19 cellular contexts compared by ENCODE assay signal in genomic region chr11:58957922-58958321, GRCh38. TPM values are rescaled to one million over a fixed set of nuclear protein-coding genes. Genes with fewer than 3 reads are reported as not detected.
DNase-seq lines count a peak whose midpoint lies in the region; ATAC-seq lines count a peak whose summit lies in the region.
"Had no signal": no experiment of that assay in that cellular context is flagged by ENCODE, and none has a peak within 500 bp of the region (broad histone marks: within the 10 kb centered on the region; RNA-seq: fewer than 3 reads in every experiment).

No MANE protein-coding gene starts in this region.

- H3K27ac Mint-ChIP-seq in activated CD4-positive, alpha-beta T cell treated with anti-CD3 and anti-CD28 coated beads, Interleukin-2, amount 10 ng/mL, durations not matched to agents 24 days and 14 days = no peak overlapping the region
- H3K27ac Mint-ChIP-seq in activated CD4-positive, alpha-beta T cell treated with anti-CD3 and anti-CD28 coated beads, Interleukin-2, amount 10 ng/mL, durations not matched to agents 7 days and 5 days = no peak overlapping the region
- H3K27ac Mint-ChIP-seq: CD8-positive, alpha-beta T cell; HFFc6; immature natural killer cell; T-helper 1 cell treated with Interleukin-12 subunit alpha and Interleukin-12 subunit beta and Interleukin-4 antibody, amounts not matched to agents 30 μg/mL and 1 μg/mL, for 36 hours had no signal

- intact Hi-C loops in activated CD4-positive, alpha-beta T cell treated with anti-CD3 and anti-CD28 coated beads, Interleukin-2, amount 10 ng/mL, durations not matched to agents 24 days and 14 days (cut with micrococcal nuclease) = loop anchor here (1.0 to 10.0 kb wide), 2 partner anchors 100 to 197 kb away; no protein-coding TSS in a partner anchor

- peak; percentile 34 for DNase-seq in activated CD4-positive, alpha-beta T cell treated with anti-CD3 and anti-CD28 coated beads, Interleukin-2, amount 10 ng/mL, durations not matched to agents 24 days and 14 days
- no peak for DNase-seq in activated CD4-positive, alpha-beta T cell treated with anti-CD3 and anti-CD28 coated beads, Interleukin-2, amount 10 ng/mL, durations not matched to agents 7 days and 5 days
- DNase-seq in left lobe of liver (ENCODE audit: low spot score) (no peak), iPS-NIHi11 (ENCODE audit: low spot score) (no peak), DMS114 treated with DMSO at 0.1 percent for 48 hours (lab: John Stamatoyannopoulos, UW; ENCODE audit: unreplicated experiment) (no peak)
- DNase-seq: anterior cingulate cortex, HFFc6, retina had no signal

- CTCF ChIA-PET in activated CD4-positive, alpha-beta T cell treated with anti-CD3 and anti-CD28 coated beads, Interleukin-2, amount 10 ng/mL, durations not matched to agents 7 days and 5 days (lab: Charles Lee) = interaction anchor here (1.4 kb wide), 1 partner anchor 100 kb away, joined by 4 read pairs; no protein-coding TSS in a partner anchor

- peak; percentile 78 for ATAC-seq in GM19395 (IDR thresholded peaks at IDR 0.05; ENCODE audit: unreplicated experiment)
- ATAC-seq in HG03280 (IDR thresholded peaks at IDR 0.05; ENCODE audit: unreplicated experiment) = peak; percentile 76
- ATAC-seq in left lobe of liver = peak; percentile 68
- no peak for ATAC-seq in HG03460 (IDR thresholded peaks at IDR 0.05; ENCODE audit: unreplicated experiment)
- ATAC-seq: activated CD4-positive, CD25-positive, alpha-beta regulatory T cell treated with anti-CD3 and anti-CD28 coated beads, Interleukin-2, amount 50 U/mL, for 24 hours; CD8-positive, alpha-beta T cell had no signal

- POLR2A ChIA-PET in activated CD4-positive, alpha-beta T cell treated with anti-CD3 and anti-CD28 coated beads, Interleukin-2, amount 10 ng/mL, durations not matched to agents 7 days and 5 days (lab: Charles Lee) = no interaction called here

- H3K36me3 Mint-ChIP-seq in activated CD4-positive, alpha-beta T cell treated with anti-CD3 and anti-CD28 coated beads, Interleukin-2, amount 10 ng/mL, durations not matched to agents 24 days and 14 days (ENCODE audit: low read depth) = no peaks in the 10 kb centered on the region
- no peaks in the 10 kb centered on the region for H3K36me3 Mint-ChIP-seq in activated CD4-positive, alpha-beta T cell treated with anti-CD3 and anti-CD28 coated beads, Interleukin-2, amount 10 ng/mL, durations not matched to agents 7 days and 5 days (ENCODE audit: low read depth)
- H3K36me3 Mint-ChIP-seq: CD8-positive, alpha-beta T cell; immature natural killer cell had no signal

- H3K9me3 Mint-ChIP-seq in activated CD4-positive, alpha-beta T cell treated with anti-CD3 and anti-CD28 coated beads, Interleukin-2, amount 10 ng/mL, durations not matched to agents 24 days and 14 days = no peaks in the 10 kb centered on the region
- no peaks in the 10 kb centered on the region for H3K9me3 Mint-ChIP-seq in activated CD4-positive, alpha-beta T cell treated with anti-CD3 and anti-CD28 coated beads, Interleukin-2, amount 10 ng/mL, durations not matched to agents 7 days and 5 days
- H3K9me3 Mint-ChIP-seq: CD8-positive, alpha-beta T cell; HFFc6; immature natural killer cell; neural crest cell; T-helper 1 cell treated with Interleukin-12 subunit alpha and Interleukin-12 subunit beta and Interleukin-4 antibody, amounts not matched to agents 30 μg/mL and 1 μg/mL, for 36 hours had no signal

- peaks cover 6% of the 10 kb centered on the region for H3K27me3 Mint-ChIP-seq in activated CD4-positive, alpha-beta T cell treated with anti-CD3 and anti-CD28 coated beads, Interleukin-2, amount 10 ng/mL, durations not matched to agents 24 days and 14 days
- peaks cover 4% of the 10 kb centered on the region for H3K27me3 Mint-ChIP-seq in activated CD4-positive, alpha-beta T cell treated with anti-CD3 and anti-CD28 coated beads, Interleukin-2, amount 10 ng/mL, durations not matched to agents 7 days and 5 days

- H3K4me1 Mint-ChIP-seq in activated CD4-positive, alpha-beta T cell treated with anti-CD3 and anti-CD28 coated beads, Interleukin-2, amount 10 ng/mL, durations not matched to agents 24 days and 14 days = peaks cover 2% of the 10 kb centered on the region
- peaks cover 2% of the 10 kb centered on the region for H3K4me1 Mint-ChIP-seq in activated CD4-positive, alpha-beta T cell treated with anti-CD3 and anti-CD28 coated beads, Interleukin-2, amount 10 ng/mL, durations not matched to agents 7 days and 5 days
- H3K4me1 Mint-ChIP-seq: immature natural killer cell, neural crest cell had no signal

- H3K4me3 Mint-ChIP-seq in activated CD4-positive, alpha-beta T cell treated with anti-CD3 and anti-CD28 coated beads, Interleukin-2, amount 10 ng/mL, durations not matched to agents 24 days and 14 days = no peak overlapping the region
- H3K4me3 Mint-ChIP-seq in activated CD4-positive, alpha-beta T cell treated with anti-CD3 and anti-CD28 coated beads, Interleukin-2, amount 10 ng/mL, durations not matched to agents 7 days and 5 days = no peak overlapping the region
- H3K4me3 Mint-ChIP-seq: CD8-positive, alpha-beta T cell; HFFc6; immature natural killer cell; neural crest cell; T-helper 1 cell treated with Interleukin-12 subunit alpha and Interleukin-12 subunit beta and Interleukin-4 antibody, amounts not matched to agents 30 μg/mL and 1 μg/mL, for 36 hours had no signal

RNA-seq across cellular contexts. Expression of gene GLYATL1, which starts 18.6 kb away (rescaled TPM):
- not detected in 2 replicates for total RNA-seq in activated CD4-positive, alpha-beta T cell treated with anti-CD3 and anti-CD28 coated beads, Interleukin-2, amount 10 ng/mL, durations not matched to agents 24 days and 14 days
- not detected for total RNA-seq in activated CD4-positive, alpha-beta T cell treated with anti-CD3 and anti-CD28 coated beads, Interleukin-2, amount 10 ng/mL, durations not matched to agents 7 days and 5 days
- total RNA-seq in left lobe of liver = 374 TPM
- total RNA-seq: CD8-positive, alpha-beta T cell; chondrocyte; mesenteric fat pad; thoracic aorta had no signal

Comparison
In these comparisons a context has a peak if more than half of its experiments do, and no peak if none do; other contexts are left out.
1. RNA of gene GLYATL1, which starts 18.6 kb away (total RNA-seq): 374 TPM in left lobe of liver (single experiment); not detected in activated CD4-positive, alpha-beta T cell treated with anti-CD3 and anti-CD28 coated beads, Interleukin-2, amount 10 ng/mL, durations not matched to agents 24 days and 14 days and not detected in activated CD4-positive, alpha-beta T cell treated with anti-CD3 and anti-CD28 coated beads, Interleukin-2, amount 10 ng/mL, durations not matched to agents 7 days and 5 days; every median in the first group is over 100 times any median in the second.